19 cellular contexts compared by ENCODE assay signal in the genomic region with DNA sequence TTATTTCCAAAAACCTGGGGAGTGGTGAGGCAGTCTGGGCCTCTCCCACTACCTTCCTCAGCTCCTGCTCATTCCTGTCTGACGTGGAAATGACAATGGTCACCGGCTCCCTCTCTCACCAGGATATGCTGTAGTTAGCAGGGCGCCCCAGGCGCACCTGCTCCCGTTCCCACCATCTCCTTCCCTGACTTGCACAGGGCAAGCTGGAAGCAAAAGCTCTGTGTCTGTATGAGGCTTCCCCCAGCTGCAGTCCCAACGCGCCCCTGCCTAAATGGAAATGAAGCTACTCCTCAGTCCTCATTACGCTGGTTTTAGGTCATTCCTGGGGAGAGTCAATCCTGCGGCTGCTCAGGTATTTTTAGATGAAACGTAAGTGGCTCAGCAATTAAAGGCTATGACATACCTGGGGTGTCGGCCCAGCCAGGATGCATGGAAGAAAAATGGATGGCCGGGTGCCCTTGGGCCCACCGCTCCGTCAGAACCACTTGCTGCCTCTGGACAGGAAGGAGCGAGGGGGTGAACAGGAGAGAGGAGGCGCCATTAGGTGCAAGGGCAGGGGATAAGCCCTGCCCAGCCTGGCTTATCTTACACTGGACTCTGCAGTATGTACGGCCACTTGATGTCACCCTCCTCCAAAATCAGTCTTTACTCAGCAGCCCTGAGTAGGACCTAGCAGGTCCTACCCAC. TPM values are rescaled to one million over a fixed set of nuclear protein-coding genes. Genes with fewer than 3 reads are reported as not detected.
DNase-seq lines count a peak whose midpoint lies in the region; ATAC-seq, FAIRE-seq and TF ChIP-seq lines count a peak whose summit lies in the region.
"Had no signal": no experiment of that assay in that cellular context is flagged by ENCODE, and none has a peak within 500 bp of the region (broad histone marks: within the 10 kb centered on the region; RNA-seq: fewer than 3 reads in every experiment).

No MANE protein-coding gene starts in this region.

- no peaks in the 10 kb centered on the region for H3K36me3 ChIP-seq in body of pancreas (replicated peaks in 1 of 2; ENCODE audit: insufficient read depth in 1 of 2, low read depth in 2 of 2)
- no peaks in the 10 kb centered on the region for H3K36me3 ChIP-seq in MM.1S (replicated peaks; ENCODE audit: insufficient read depth, low read length)

- FAIRE-seq in A549 (lab: Jason Lieb, UNC) = no peak
- FAIRE-seq: H54 had no signal

- intact Hi-C loops in body of pancreas (cut with DNase I) = no loop called here

- POLR2A ChIA-PET in A549 (lab: Yijun Ruan, JAX) = no interaction called here

- H3K4me1 ChIP-seq in A549 (no peaks in the 10 kb centered on the region), body of pancreas (peaks cover 66% of the 10 kb centered on the region), MM.1S (ENCODE audit: low read length) (no peaks in the 10 kb centered on the region)

- H3K4me2 ChIP-seq in A549 = no peak overlapping the region
- no peak overlapping the region for H3K4me2 ChIP-seq in MM.1S (ENCODE audit: low read depth, low read length)

- H3K27me3 ChIP-seq in body of pancreas (no peaks in the 10 kb centered on the region), MM.1S (replicated peaks; ENCODE audit: insufficient read depth, low read length) (no peaks in the 10 kb centered on the region)

- TF ChIP-seq POLR2A in A549 (IDR thresholded peaks at IDR 0.05; ENCODE audit: low read length) (no peak), body of pancreas (IDR thresholded peaks at IDR 0.05) (peak; percentile 4 to 74 (median 71))

- no peaks in the 10 kb centered on the region for H3K9me2 ChIP-seq in MM.1S (replicated peaks; ENCODE audit: insufficient read depth, low read length)

- no peaks in the 10 kb centered on the region for H3K9me3 Mint-ChIP-seq in naive B cell
- H3K9me3 Mint-ChIP-seq: activated CD4-positive, alpha-beta memory T cell treated with anti-CD3 and anti-CD28 coated beads, Interleukin-2, amount 10 ng/mL, durations not matched to agents 7 days and 5 days; natural killer cell treated with Interleukin-12 subunit alpha and Interleukin-12 subunit beta and Interleukin-15 and Interleukin-18, amount 100 ng/mL, for 72 hours had no signal

- H3K4me3 ChIP-seq in A549 (no peak overlapping the region), body of pancreas (no peak overlapping the region), MM.1S (ENCODE audit: low read length) (no peak overlapping the region)
- H3K4me3 ChIP-seq: SK-N-MC had no signal

- 91% methylated on average over 16 of the region's 17 CpGs for WGBS in A549 (ENCODE audit: missing lambda C conversion rate)
- 25 to 37% methylated on average over 11 to 17 of the region's 17 CpGs for WGBS in body of pancreas, 2 donors

- H3K9ac ChIP-seq in MM.1S (ENCODE audit: low read length) = no peak overlapping the region

- peak; percentile 45 to 53; a peak in 4 of 6 replicates for ATAC-seq in A549
- peak; percentile 71 for ATAC-seq in body of pancreas
- ATAC-seq in naive B cell (ENCODE audit: low read depth in 2 of 2) = no peak
- no peak for ATAC-seq in HG02938 (IDR thresholded peaks at IDR 0.05; ENCODE audit: unreplicated experiment)
- ATAC-seq: natural killer cell treated with Interleukin-12 subunit alpha and Interleukin-12 subunit beta and Interleukin-15 and Interleukin-18, amount 100 ng/mL, for 72 hours; sciatic nerve had no signal

- H3F3A ChIP-seq in MM.1S (ENCODE audit: insufficient read depth, low read length) = no peaks in the 10 kb centered on the region

- H3K36me3 Mint-ChIP-seq in naive B cell = peaks cover 3 to 4% of the 10 kb centered on the region in 2 donors
- H3K36me3 Mint-ChIP-seq: natural killer cell treated with Interleukin-12 subunit alpha and Interleukin-12 subunit beta and Interleukin-15 and Interleukin-18, amount 100 ng/mL, for 72 hours had no signal

- peak overlapping the region in 4 of 6 donors; percentile 37 to 68 (median 55) for H3K27ac Mint-ChIP-seq in naive B cell
- H3K27ac Mint-ChIP-seq: activated CD4-positive, alpha-beta memory T cell treated with anti-CD3 and anti-CD28 coated beads, Interleukin-2, amount 10 ng/mL, durations not matched to agents 7 days and 5 days; natural killer cell treated with Interleukin-12 subunit alpha and Interleukin-12 subunit beta and Interleukin-15 and Interleukin-18, amount 100 ng/mL, for 72 hours had no signal

- no peaks in the 10 kb centered on the region for H4K20me1 ChIP-seq in MM.1S (ENCODE audit: insufficient read depth, low read length)

- H3K79me2 ChIP-seq in MM.1S (ENCODE audit: low read length) = no peaks in the 10 kb centered on the region

- TF ChIP-seq RAD21 in A549 (conservative IDR thresholded peaks at IDR 0.05 in 1 of 2, IDR thresholded peaks at IDR 0.05 in 1 of 2) = no peak

- no peak for DNase-seq in A549 (ENCODE audit: low read depth in 1 of 2, low spot score in 1 of 2)
- DNase-seq in DMS53 (lab: John Stamatoyannopoulos, UW) = peak; percentile 91
- peak; percentile 90 to 94 (median 92) for DNase-seq in body of pancreas
- DNase-seq in naive B cell = no peak
- DNase-seq in pons (ENCODE audit: low spot score) = no peak
- DNase-seq in NCI-H2196 treated with DMSO at 0.1 percent for 48 hours (lab: John Stamatoyannopoulos, UW; ENCODE audit: unreplicated experiment) = no peak
- no peak for DNase-seq in MM.1S
- DNase-seq: activated CD4-positive, alpha-beta memory T cell treated with anti-CD3 and anti-CD28 coated beads, Interleukin-2, amount 10 ng/mL, durations not matched to agents 7 days and 5 days; activated gamma-delta T cell treated with Interleukin-2 at 50 U/mL for 16 hours; DND-41; effector memory CD4-positive, alpha-beta T cell; NCI-H1105 treated with DMSO at 0.1 percent for 48 hours; NCI-H446 had no signal

- CTCF ChIA-PET in A549 (lab: Yijun Ruan, JAX) = interaction anchor here (2.4 kb wide), 1 partner anchor 10 kb away, joined by 12 read pairs; no protein-coding TSS in a partner anchor

- TF ChIP-seq CTCF in A549 (IDR thresholded peaks at IDR 0.05) = no peak
- peak in 4 of 7 experiments; percentile 26 to 52 (median 35) for TF ChIP-seq CTCF in body of pancreas (IDR thresholded peaks at IDR 0.05)
- TF ChIP-seq CTCF in MM.1S (IDR thresholded peaks at IDR 0.05; ENCODE audit: low read length) = no peak

- H3K9me3 ChIP-seq in A549 (no peaks in the 10 kb centered on the region), body of pancreas (no peaks in the 10 kb centered on the region), MM.1S (replicated peaks; ENCODE audit: insufficient read depth, low read length) (no peaks in the 10 kb centered on the region)

- H3K4me1 Mint-ChIP-seq in naive B cell = peaks cover 0 to 5% (median 0%) of the 10 kb centered on the region in 3 donors
- H3K4me1 Mint-ChIP-seq: activated CD4-positive, alpha-beta memory T cell treated with anti-CD3 and anti-CD28 coated beads, Interleukin-2, amount 10 ng/mL, durations not matched to agents 7 days and 5 days had no signal

- H3K4me3 Mint-ChIP-seq in naive B cell = no peak overlapping the region
- H3K4me3 Mint-ChIP-seq: activated CD4-positive, alpha-beta memory T cell treated with anti-CD3 and anti-CD28 coated beads, Interleukin-2, amount 10 ng/mL, durations not matched to agents 7 days and 5 days; B cell; natural killer cell treated with Interleukin-12 subunit alpha and Interleukin-12 subunit beta and Interleukin-15 and Interleukin-18, amount 100 ng/mL, for 72 hours had no signal

- H3K27ac ChIP-seq in A549 (no peak overlapping the region), body of pancreas (peak overlapping the region; percentile 90 to 98 (median 97)), MM.1S (ENCODE audit: low read length) (no peak overlapping the region)
- H3K27ac ChIP-seq: SK-N-MC had no signal

- H2AFZ ChIP-seq in MM.1S (ENCODE audit: low read length) = no peak overlapping the region

- H3K27me3 Mint-ChIP-seq in naive B cell = no peaks in the 10 kb centered on the region
- H3K27me3 Mint-ChIP-seq: activated CD4-positive, alpha-beta memory T cell treated with anti-CD3 and anti-CD28 coated beads, Interleukin-2, amount 10 ng/mL, durations not matched to agents 7 days and 5 days; B cell; natural killer cell treated with Interleukin-12 subunit alpha and Interleukin-12 subunit beta and Interleukin-15 and Interleukin-18, amount 100 ng/mL, for 72 hours had no signal

- no peak for TF ChIP-seq EP300 in A549 (IDR thresholded peaks at IDR 0.05)

TF ChIP-seq in A549, 52 proteins besides CTCF, POLR2A, EP300 and RAD21:
- TF ChIP-seq ZNF302 (CRISPR knock-in tag; IDR thresholded peaks at IDR 0.05) (no peak), CHD4 (IDR thresholded peaks at IDR 0.05; ENCODE audit: borderline replicate concordance) (no peak), BHLHE40 (IDR thresholded peaks at IDR 0.05; ENCODE audit: low read depth, low read length) (no peak), CBX2 (IDR thresholded peaks at IDR 0.05; ENCODE audit: borderline replicate concordance, low read depth) (no peak), JUNB (IDR thresholded peaks at IDR 0.05) (no peak), CHD2 (IDR thresholded peaks at IDR 0.05; ENCODE audit: low read length, partially characterized antibody) (no peak), FOSB (CRISPR knock-in tag; IDR thresholded peaks at IDR 0.05) (no peak), NR3C1 (IDR thresholded peaks at IDR 0.05) (no peak)
- TF ChIP-seq, protein P1, sequence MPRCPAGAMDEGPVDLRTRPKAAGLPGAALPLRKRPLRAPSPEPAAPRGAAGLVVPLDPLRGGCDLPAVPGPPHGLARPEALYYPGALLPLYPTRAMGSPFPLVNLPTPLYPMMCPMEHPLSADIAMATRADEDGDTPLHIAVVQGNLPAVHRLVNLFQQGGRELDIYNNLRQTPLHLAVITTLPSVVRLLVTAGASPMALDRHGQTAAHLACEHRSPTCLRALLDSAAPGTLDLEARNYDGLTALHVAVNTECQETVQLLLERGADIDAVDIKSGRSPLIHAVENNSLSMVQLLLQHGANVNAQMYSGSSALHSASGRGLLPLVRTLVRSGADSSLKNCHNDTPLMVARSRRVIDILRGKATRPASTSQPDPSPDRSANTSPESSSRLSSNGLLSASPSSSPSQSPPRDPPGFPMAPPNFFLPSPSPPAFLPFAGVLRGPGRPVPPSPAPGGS (IDR thresholded peaks at IDR 0.05) = no peak
- TF ChIP-seq, protein P2, sequence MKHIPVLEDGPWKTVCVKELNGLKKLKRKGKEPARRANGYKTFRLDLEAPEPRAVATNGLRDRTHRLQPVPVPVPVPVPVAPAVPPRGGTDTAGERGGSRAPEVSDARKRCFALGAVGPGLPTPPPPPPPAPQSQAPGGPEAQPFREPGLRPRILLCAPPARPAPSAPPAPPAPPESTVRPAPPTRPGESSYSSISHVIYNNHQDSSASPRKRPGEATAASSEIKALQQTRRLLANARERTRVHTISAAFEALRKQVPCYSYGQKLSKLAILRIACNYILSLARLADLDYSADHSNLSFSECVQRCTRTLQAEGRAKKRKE (CRISPR knock-in tag; IDR thresholded peaks at IDR 0.05; ENCODE audit: low read depth) = no peak

RNA-seq across cellular contexts. Expression of gene DHRS12, which starts 32.4 kb away (rescaled TPM):
- polyA plus RNA-seq in A549 (2011; rRNA removed) = 7.5 and 7.6 TPM in 2 replicates
- 2.5 and 2.9 TPM in 2 replicates for polyA plus RNA-seq in A549 (2012; cell fraction: cytosol; rRNA removed)
- polyA plus RNA-seq in A549 (2012; cell fraction: nucleus; rRNA removed) = 3.0 and 3.5 TPM in 2 replicates
- polyA plus RNA-seq in A549 (2017; fragmentation: RNase III; extraction: RNeasy Plus Mini Kit Qiagen cat#74134 plus additional on column Dnase treatment) = 4.1 to 4.3 TPM (median 4.2 TPM) in 3 replicates
- 3.3 and 4.3 TPM in 2 replicates for polyA minus RNA-seq in A549 (2011; rRNA and poly(A)+ RNA removed)
- total RNA-seq in body of pancreas = 10 to 100 TPM in 1 of 2 donors, 1 to 10 TPM in 1; 4.0 to 38.7 TPM
- polyA plus RNA-seq in naive B cell (ENCODE audit: low read depth in 6 of 6) = 10 to 100 TPM; 18.5 to 26.6 (median 22.3) TPM

Comparison
In these comparisons a context has a peak if more than half of its experiments do, and no peak if none do; other contexts are left out.
1. ATAC-seq: peak in A549 (2 of 2) and body of pancreas (single experiment); none in naive B cell (0 of 2) and HG02938 (single experiment).
2. DNase-seq: peak in DMS53 (single experiment) and body of pancreas (4 of 4); none in A549 (0 of 2), naive B cell (single experiment), pons (single experiment), NCI-H2196 treated with DMSO at 0.1 percent for 48 hours (single experiment) and MM.1S (single experiment).
3. H3K27ac ChIP-seq: peak in body of pancreas (4 of 4); none in A549 (0 of 2) and MM.1S (single experiment).
4. CTCF ChIP-seq: peak in body of pancreas (4 of 7); none in A549 (single experiment) and MM.1S (single experiment).